ENCODE assay signal across 16 cellular contexts in genomic region chr10:73732931-73733623, GRCh38. TPM values are rescaled to one million over a fixed set of nuclear protein-coding genes. Genes with fewer than 3 reads are reported as not detected.
DNase-seq lines count a peak whose midpoint lies in the region; ATAC-seq and TF ChIP-seq lines count a peak whose summit lies in the region.
"Had no signal": no experiment of that assay in that cellular context is flagged by ENCODE, and none has a peak within 500 bp of the region (broad histone marks: within the 10 kb centered on the region; RNA-seq: fewer than 3 reads in every experiment).

No MANE protein-coding gene starts in this region.

- peaks cover 7 to 64% (median 28%) of the 10 kb centered on the region in 9 donors for H3K4me1 ChIP-seq in heart right ventricle
- no peaks in the 10 kb centered on the region for H3K4me1 ChIP-seq in ES-I3 (ENCODE audit: insufficient read depth, low read length)

- ATAC-seq in heart right ventricle (peak in 1 of 8 donors; percentile 6), Right ventricle myocardium superior (ENCODE audit: poor library complexity) (no peak)
- ATAC-seq: CD8-positive, alpha-beta T cell had no signal

- no peaks in the 10 kb centered on the region for H3K36me3 Mint-ChIP-seq in glutamatergic neuron (ENCODE audit: unreplicated experiment)

- H3K4me1 Mint-ChIP-seq in glutamatergic neuron (ENCODE audit: low read depth, unreplicated experiment) = no peaks in the 10 kb centered on the region

- H3K27ac Mint-ChIP-seq in glutamatergic neuron (ENCODE audit: unreplicated experiment) = no peak overlapping the region

- peak overlapping the region; percentile 6; the same call in 1 of the 2 replicates for H3K9ac ChIP-seq in ES-I3 (ENCODE audit: low read depth, low read length)

- peak overlapping the region in 6 of 10 donors; percentile 12 to 34 (median 19) for H3K4me3 ChIP-seq in heart right ventricle
- H3K4me3 ChIP-seq: MG63, Peyer's patch had no signal

- no peak overlapping the region for H3K4me3 Mint-ChIP-seq in glutamatergic neuron (ENCODE audit: unreplicated experiment)

- H3K9me3 Mint-ChIP-seq in glutamatergic neuron (ENCODE audit: unreplicated experiment) = peaks cover 11% of the 10 kb centered on the region
- H3K9me3 Mint-ChIP-seq: CD8-positive, alpha-beta T cell had no signal

- WGBS in heart right ventricle, 2 donors = 63 to 69% methylated on average over 80 to 84 of the region's 84 CpGs

- H3K27me3 Mint-ChIP-seq in glutamatergic neuron (ENCODE audit: unreplicated experiment) = peaks cover 7% of the 10 kb centered on the region

- no peaks in the 10 kb centered on the region for H3K9me3 ChIP-seq in heart right ventricle
- H3K9me3 ChIP-seq in ES-I3 (ENCODE audit: control insufficient read depth, insufficient read depth, low read length) = no peaks in the 10 kb centered on the region
- H3K9me3 ChIP-seq: MG63, Peyer's patch had no signal

- intact Hi-C loops in heart right ventricle (cut with DNase I) = loop anchor here in 3 of 10 donors (5.0 kb wide), 2 partner anchors 81 to 86 kb away; no protein-coding TSS in a partner anchor
- intact Hi-C loops in Right ventricle myocardium superior (cut with DNase I) = loop anchor here (10.0 kb wide), 1 partner anchor 78 kb away; the partner anchor contains the start of gene SYNPO2L

- peak overlapping the region in 5 of 10 donors; percentile 32 to 74 (median 58) for H3K27ac ChIP-seq in heart right ventricle
- H3K27ac ChIP-seq: Peyer's patch had no signal

- DNase-seq in heart right ventricle = no peak
- DNase-seq in Right ventricle myocardium superior = no peak
- DNase-seq in glutamatergic neuron = peak; percentile 28
- no peak for DNase-seq in DMS153 (lab: John Stamatoyannopoulos, UW)
- no peak for DNase-seq in AG08395 (ENCODE audit: low spot score)
- DNase-seq: 8988T; AML-193; C1 segment of cervical spinal cord; CD8-positive, alpha-beta T cell; MG63; NCI-H1417; NCI-H1694 treated with DMSO at 0.1 percent for 48 hours; NCI-H2081 treated with DMSO at 0.1 percent for 48 hours; NCI-H446; Peyer's patch had no signal

- H3K27me3 ChIP-seq in heart right ventricle = no peaks in the 10 kb centered on the region
- H3K27me3 ChIP-seq: MG63, Peyer's patch had no signal

- no peak for TF ChIP-seq CTCF in heart right ventricle (IDR thresholded peaks at IDR 0.05)
- no peak for TF ChIP-seq CTCF in glutamatergic neuron (IDR thresholded peaks at IDR 0.05; ENCODE audit: partially characterized antibody, unreplicated experiment)

- H3K36me3 ChIP-seq in heart right ventricle (peaks cover 0 to 60% (median 0%) of the 10 kb centered on the region in 9 donors), ES-I3 (ENCODE audit: insufficient read depth, low read length) (no peaks in the 10 kb centered on the region)

RNA-seq across cellular contexts. Expression of gene SEC24C, which starts 11.1 kb away (rescaled TPM):
- total RNA-seq in heart right ventricle (10 to 100 TPM; 44.5 to 59.7 (median 51.5) TPM), Right ventricle myocardium superior (42.3 TPM), glutamatergic neuron (ENCODE audit: unreplicated experiment) (91.1 TPM)
- polyA plus RNA-seq in heart right ventricle = 10 to 100 TPM; 33.4 to 34.6 TPM

RNA-seq across cellular contexts. Expression of gene AGAP5, which starts 35.2 kb away (rescaled TPM):
- total RNA-seq in heart right ventricle = 1 to 10 TPM; 2.4 to 4.2 (median 3.4) TPM
- polyA plus RNA-seq in heart right ventricle = 10 to 100 TPM in 1 of 2 donors, 1 to 10 TPM in 1; 1.8 to 15.1 TPM
- total RNA-seq in Right ventricle myocardium superior = 3.5 TPM
- total RNA-seq in glutamatergic neuron (ENCODE audit: unreplicated experiment) = 10.9 TPM

RNA-seq across cellular contexts. Expression of gene CHCHD1, which starts 48.8 kb away (rescaled TPM):
- total RNA-seq in heart right ventricle = 10 to 100 TPM; 18.6 to 31.4 (median 21.5) TPM
- polyA plus RNA-seq in heart right ventricle = 10 to 100 TPM; 48.2 to 82.1 TPM
- total RNA-seq in Right ventricle myocardium superior = 28.0 TPM
- 30.9 TPM for total RNA-seq in glutamatergic neuron (ENCODE audit: unreplicated experiment)

RNA-seq across cellular contexts. Expression of gene ZSWIM8, which starts 52.3 kb away (rescaled TPM):
- total RNA-seq in heart right ventricle (10 to 100 TPM; 35.2 to 72.5 (median 43.5) TPM), Right ventricle myocardium superior (40.3 TPM), glutamatergic neuron (ENCODE audit: unreplicated experiment) (165 TPM)
- polyA plus RNA-seq in heart right ventricle = 100 to 1,000 TPM in 1 of 2 donors, 10 to 100 TPM in 1; 64.1 to 139 TPM
